5 cellular contexts compared by ENCODE assay signal in the genomic region with DNA sequence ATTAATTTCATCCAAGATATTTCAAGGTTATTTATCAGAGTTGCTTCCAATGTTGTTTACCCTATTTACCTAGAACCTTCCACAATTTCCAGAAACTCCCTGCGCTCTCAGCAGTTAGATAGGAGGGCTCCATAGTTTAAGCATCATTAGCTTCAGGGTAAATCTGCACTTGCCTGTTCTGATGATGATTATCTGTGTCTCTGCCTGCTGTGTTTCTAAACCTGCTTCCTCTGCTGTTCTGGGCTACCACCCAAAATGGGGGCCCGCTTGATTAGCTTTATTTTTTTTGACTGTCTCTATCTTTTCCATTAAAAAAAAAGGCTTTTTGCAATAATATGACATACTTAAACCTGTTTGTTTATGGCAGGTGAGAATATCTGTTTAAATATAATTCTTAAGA.
"Had no signal": no experiment of that assay in that cellular context is flagged by ENCODE, and none has a peak within 500 bp of the region (broad histone marks: within the 10 kb centered on the region; RNA-seq: fewer than 3 reads in every experiment).

No MANE protein-coding gene starts in this region.

- DNase-seq: H9, HCEC 1CT, KBM-7 had no signal

- H3K27ac ChIP-seq: HL-60 had no signal

- H3K4me3 ChIP-seq: GM23338 had no signal
